In genomic region chr14:95774265-95775160, GRCh38 we compare ENCODE assay signal across 8 cellular contexts.
DNase-seq lines count a peak whose midpoint lies in the region; ATAC-seq and TF ChIP-seq lines count a peak whose summit lies in the region.

No MANE protein-coding gene starts in this region.

- no peak for TF ChIP-seq EP300 in sigmoid colon (IDR thresholded peaks at IDR 0.05)

- DNase-seq in Caco-2 (peak; percentile 53 to 62), HEK293T (ENCODE audit: extremely low spot score) (peak; percentile 69), Panc1 (ENCODE audit: low read depth, low spot score) (peak; percentile 58), globus pallidus (ENCODE audit: low spot score) (peak; percentile 25), sigmoid colon (no peak)
- peak; percentile 12 for DNase-seq in activated T-helper 9 cell treated with anti-CD3 and anti-CD28 coated beads, Interleukin-2, amount 50 U/mL, for 16 hours (ENCODE audit: low read depth)

- TF ChIP-seq CTCF in Caco-2 (IDR thresholded peaks at IDR 0.05; ENCODE audit: insufficient read depth in 1 of 2, low read depth in 1 of 2, low read length in 1 of 2, severe bottlenecking in 1 of 2, unreplicated experiment in 1 of 2) (peak; percentile 75 to 79), Panc1 (IDR thresholded peaks at IDR 0.05) (peak; percentile 85), sigmoid colon (IDR thresholded peaks at IDR 0.05) (peak in 3 of 4 experiments; percentile 61 to 81 (median 74))

- POLR2A ChIA-PET in Caco-2 (lab: Charles Lee), result interaction anchor here (0.6 kb wide), 1 partner anchor 733 kb away, joined by 14 read pairs; no protein-coding TSS in a partner anchor
- POLR2A ChIA-PET in HEK293T (lab: Yijun Ruan, JAX), result no interaction called here
- POLR2A ChIA-PET in Panc1 (lab: Charles Lee), result no interaction called here

- no peaks in the 10 kb centered on the region for H3K4me1 Mint-ChIP-seq in Caco-2 (ENCODE audit: low read depth, unreplicated experiment)

- H3K4me3 ChIP-seq in Caco-2 (ENCODE audit: low read depth, low read length) (no peak overlapping the region), Panc1 (ENCODE audit: low read depth in 2 of 2, low read length in 2 of 2) (no peak overlapping the region), sigmoid colon (no peak overlapping the region)

- no peak overlapping the region for H3K4me3 Mint-ChIP-seq in Caco-2 (ENCODE audit: unreplicated experiment)

- WGBS in sigmoid colon, 2 donors, result 56 to 61% methylated on average over 28 of the region's 28 CpGs

- in situ Hi-C loops in Panc1 (cut with HindIII; ENCODE audit: low pct_unique_long_range_greater_than_20kb, low sequenced_read_pairs), result no loop called here

- ATAC-seq in Panc1, result 0 out of 2 replicates have a peak, but pooled peaks have one; percentile 48
- no peak for ATAC-seq in GM19397 (IDR thresholded peaks at IDR 0.05; ENCODE audit: unreplicated experiment)
- no peak for ATAC-seq in HG03469 (IDR thresholded peaks at IDR 0.05; ENCODE audit: unreplicated experiment)

- CTCF ChIA-PET in Caco-2 (lab: Charles Lee) (interaction anchor here (0.6 to 1.4 kb wide), 8 partner anchors 15 to 271 kb away, joined by 3 to 9 read pairs (median 4); partner anchors contain the start of gene GLRX5), HEK293T (lab: Yijun Ruan, JAX) (interaction anchor here (0.5 to 1.7 kb wide), 23 partner anchors 8 to 1000 kb away, joined by 3 to 7 read pairs (median 3); no protein-coding TSS in a partner anchor), Panc1 (lab: Charles Lee) (interaction anchor here (0.7 kb wide), 1 partner anchor 174 kb away, joined by 4 read pairs; no protein-coding TSS in a partner anchor)

- H3K36me3 Mint-ChIP-seq in Caco-2 (ENCODE audit: insufficient read depth, unreplicated experiment), result no peaks in the 10 kb centered on the region

- no peak for TF ChIP-seq POLR2A in sigmoid colon (IDR thresholded peaks at IDR 0.05)

- H3K36me3 ChIP-seq in Caco-2 (ENCODE audit: control insufficient read depth, insufficient read depth, low read length) (no peaks in the 10 kb centered on the region), Panc1 (ENCODE audit: control insufficient read depth, insufficient read depth, low read length) (no peaks in the 10 kb centered on the region), sigmoid colon (no peaks in the 10 kb centered on the region)

- H3K4me1 ChIP-seq in Caco-2 (no peaks in the 10 kb centered on the region), Panc1 (ENCODE audit: control insufficient read depth, insufficient read depth, low read length) (no peaks in the 10 kb centered on the region), sigmoid colon (no peaks in the 10 kb centered on the region)

- H3K27me3 Mint-ChIP-seq in Caco-2 (ENCODE audit: insufficient read depth, unreplicated experiment), result peaks cover 20% of the 10 kb centered on the region

- no peak overlapping the region for H3K27ac Mint-ChIP-seq in Caco-2 (ENCODE audit: unreplicated experiment)

- no peaks in the 10 kb centered on the region for H3K9me3 Mint-ChIP-seq in Caco-2 (ENCODE audit: unreplicated experiment)

- H3K27me3 ChIP-seq in Caco-2 (replicated peaks; ENCODE audit: control insufficient read depth, insufficient read depth, low read length) (no peaks in the 10 kb centered on the region), Panc1 (ENCODE audit: control insufficient read depth, insufficient read depth, low read length) (no peaks in the 10 kb centered on the region; the same call in 1 of the 2 replicates), sigmoid colon (no peaks in the 10 kb centered on the region)

- H3K27ac ChIP-seq in Panc1 (ENCODE audit: low read length) (no peak overlapping the region), sigmoid colon (no peak overlapping the region)

- intact Hi-C loops in Caco-2 (cut with micrococcal nuclease; ENCODE audit: unreplicated experiment) (loop anchor here (1.0 kb wide), 2 partner anchors 165 to 213 kb away; no protein-coding TSS in a partner anchor), Panc1 (cut with micrococcal nuclease; ENCODE audit: unreplicated experiment) (loop anchor here (1.0 kb wide), 1 partner anchor 213 kb away; no protein-coding TSS in a partner anchor), sigmoid colon (cut with DNase I) (loop anchor here (5.0 kb wide), 1 partner anchor 212 kb away; no protein-coding TSS in a partner anchor)

- H3K9me3 ChIP-seq in Caco-2, result no peaks in the 10 kb centered on the region
- no peaks in the 10 kb centered on the region for H3K9me3 ChIP-seq in Panc1 (ENCODE audit: control insufficient read depth, insufficient read depth, low read depth, low read length)
- H3K9me3 ChIP-seq in sigmoid colon, result no peaks in the 10 kb centered on the region

- BruUV-seq in Caco-2 (replicated peaks; lab: Mats Ljungman, UMichigan), result no TSS peak
- no TSS peak for BruUV-seq in Panc1 (replicated peaks; lab: Mats Ljungman, UMichigan)

TF ChIP-seq in HEK293T, 16 proteins besides CTCF, POLR2A, EP300 and RAD21:
- peak; percentile 78 for TF ChIP-seq L3MBTL2 (conservative IDR thresholded peaks at IDR 0.05)
- TF ChIP-seq CTBP1 (IDR thresholded peaks at IDR 0.05; ENCODE audit: borderline replicate concordance), result no peak
